14 cellular contexts compared by ENCODE assay signal in genomic region chr13:99370476-99371272, GRCh38.
A peak's percentile ranks its signal among the peaks of the same experiment; 100 is the strongest.
DNase-seq lines count a peak whose midpoint lies in the region; ATAC-seq and TF ChIP-seq lines count a peak whose summit lies in the region.
"Had no signal": no experiment of that assay in that cellular context is flagged by ENCODE, and none has a peak within 500 bp of the region (broad histone marks: within the 10 kb centered on the region; RNA-seq: fewer than 3 reads in every experiment).

No MANE protein-coding gene starts in this region.

- H3K36me3 ChIP-seq in CD8-positive, alpha-beta memory T cell (ENCODE audit: insufficient read depth, low read length), result no peaks in the 10 kb centered on the region

- no peak for TF ChIP-seq CTCF in CD4-positive, alpha-beta T cell (IDR thresholded peaks at IDR 0.05)

- H3K27ac ChIP-seq in CD4-positive, alpha-beta T cell (ENCODE audit: low read depth, low read length), result peak overlapping the region; percentile 67
- H3K27ac ChIP-seq in CD8-positive, alpha-beta memory T cell (ENCODE audit: low read depth, low read length), result no peak overlapping the region
- H3K27ac ChIP-seq: BLaER1 treated with 17β-estradiol and CSF1 and Interleukin-3, amounts not matched to agents 10 nM and 100 nM; sigmoid colon; tibial nerve had no signal

- H3K4me3 ChIP-seq in CD8-positive, alpha-beta memory T cell (ENCODE audit: low read length), result no peak overlapping the region
- H3K4me3 ChIP-seq: BLaER1 treated with 17β-estradiol and CSF1 and Interleukin-3, amounts not matched to agents 10 nM and 100 nM; sigmoid colon; tibial nerve had no signal

- no peaks in the 10 kb centered on the region for H3K9me3 Mint-ChIP-seq in CD4-positive, alpha-beta T cell
- H3K9me3 Mint-ChIP-seq in CD8-positive, alpha-beta memory T cell, result no peaks in the 10 kb centered on the region
- H3K9me3 Mint-ChIP-seq in activated T-cell treated with anti-CD3 and anti-CD28 coated beads, Interleukin-2, amount 50 U/mL, for 4 hours, result no peaks in the 10 kb centered on the region
- H3K9me3 Mint-ChIP-seq in memory B cell, result no peaks in the 10 kb centered on the region

- no peaks in the 10 kb centered on the region for H3K9me3 ChIP-seq in CD4-positive, alpha-beta T cell (ENCODE audit: control insufficient read depth, low read length)
- H3K9me3 ChIP-seq in CD8-positive, alpha-beta memory T cell (ENCODE audit: low read length), result no peaks in the 10 kb centered on the region
- H3K9me3 ChIP-seq: BLaER1 treated with 17β-estradiol and CSF1 and Interleukin-3, amounts not matched to agents 10 nM and 100 nM; sigmoid colon; SK-N-SH; tibial nerve had no signal

- H3K4me3 Mint-ChIP-seq in CD4-positive, alpha-beta T cell, result peak overlapping the region; percentile 44
- H3K4me3 Mint-ChIP-seq in CD8-positive, alpha-beta memory T cell, result peak overlapping the region in 6 of 7 donors; percentile 24 to 68 (median 42)
- peak overlapping the region; percentile 30 for H3K4me3 Mint-ChIP-seq in activated T-cell treated with anti-CD3 and anti-CD28 coated beads, Interleukin-2, amount 50 U/mL, for 4 hours
- H3K4me3 Mint-ChIP-seq in memory B cell, result peak overlapping the region; percentile 21

- no peaks in the 10 kb centered on the region for H3K27me3 Mint-ChIP-seq in CD4-positive, alpha-beta T cell
- H3K27me3 Mint-ChIP-seq in CD8-positive, alpha-beta memory T cell, result peaks cover 0 to 4% of the 10 kb centered on the region in 2 donors
- H3K27me3 Mint-ChIP-seq in activated T-cell treated with anti-CD3 and anti-CD28 coated beads, Interleukin-2, amount 50 U/mL, for 4 hours (ENCODE audit: low read depth), result no peaks in the 10 kb centered on the region
- H3K27me3 Mint-ChIP-seq in memory B cell, result no peaks in the 10 kb centered on the region

- intact Hi-C loops in CD4-positive, alpha-beta T cell (cut with DNase I, micrococcal nuclease), result no loop called here

- no peak for ATAC-seq in CD4-positive, alpha-beta T cell (ENCODE audit: poor library complexity)
- ATAC-seq in activated T-cell treated with anti-CD3 and anti-CD28 coated beads, Interleukin-2, amount 50 U/mL, for 4 hours, result peak; percentile 64 to 67
- no peak for ATAC-seq in memory B cell (ENCODE audit: low read depth)
- no peak for ATAC-seq in GM21515 (IDR thresholded peaks at IDR 0.05; ENCODE audit: unreplicated experiment)

- peaks cover 93% of the 10 kb centered on the region for H3K4me1 ChIP-seq in CD8-positive, alpha-beta memory T cell (ENCODE audit: insufficient read depth, low read length)

- peak in 2 of 10 experiments; percentile 20 to 29 for DNase-seq in CD4-positive, alpha-beta T cell
- no peak for DNase-seq in CD8-positive, alpha-beta memory T cell
- DNase-seq in activated T-cell treated with anti-CD3 and anti-CD28 coated beads, Interleukin-2, amount 50 U/mL, for 4 hours, result no peak
- DNase-seq in memory B cell (ENCODE audit: low spot score in 2 of 2) (no peak), cortex of kidney (lab: John Stamatoyannopoulos, UW) (no peak), NCI-H2196 (lab: John Stamatoyannopoulos, UW; ENCODE audit: unreplicated experiment) (no peak)
- DNase-seq: GOT3, NCI-H1436, NCI-H748 treated with DMSO at 0.1 percent for 48 hours, sigmoid colon, SK-N-SH had no signal

- POLR2A ChIA-PET in CD4-positive, alpha-beta T cell (lab: Charles Lee), result interaction anchor here (0.8 to 10.9 kb wide), 10 partner anchors 9 to 153 kb away, joined by 3 to 153 read pairs (median 4); partner anchors contain the start of gene GPR183
- POLR2A ChIA-PET in CD8-positive, alpha-beta memory T cell (lab: Charles Lee), result interaction anchor here (0.7 to 2.0 kb wide), 6 partner anchors 11 to 65 kb away, joined by 3 to 11 read pairs (median 4); no protein-coding TSS in a partner anchor

- peak overlapping the region; percentile 97 for H3K27ac Mint-ChIP-seq in CD4-positive, alpha-beta T cell
- H3K27ac Mint-ChIP-seq in CD8-positive, alpha-beta memory T cell, result peak overlapping the region; percentile 28 to 99 (median 96)
- H3K27ac Mint-ChIP-seq in memory B cell, result peak overlapping the region; percentile 91

- CTCF ChIA-PET in CD4-positive, alpha-beta T cell (lab: Charles Lee), result interaction anchor here (0.9 to 2.5 kb wide), 8 partner anchors 12 to 71 kb away, joined by 3 to 12 read pairs (median 6); no protein-coding TSS in a partner anchor
- CTCF ChIA-PET in CD8-positive, alpha-beta memory T cell (lab: Charles Lee), result interaction anchor here (0.9 to 4.3 kb wide), 4 partner anchors 10 to 101 kb away, joined by 3 to 24 read pairs (median 6); no protein-coding TSS in a partner anchor

- peaks cover 75% of the 10 kb centered on the region for H3K36me3 Mint-ChIP-seq in CD4-positive, alpha-beta T cell (ENCODE audit: low read depth)
- peaks cover 21 to 62% (median 40%) of the 10 kb centered on the region in 3 donors for H3K36me3 Mint-ChIP-seq in CD8-positive, alpha-beta memory T cell
- peaks cover 41% of the 10 kb centered on the region for H3K36me3 Mint-ChIP-seq in activated T-cell treated with anti-CD3 and anti-CD28 coated beads, Interleukin-2, amount 50 U/mL, for 4 hours (ENCODE audit: insufficient read depth)
- H3K36me3 Mint-ChIP-seq in memory B cell, result peaks cover 38% of the 10 kb centered on the region

- no peaks in the 10 kb centered on the region for H3K27me3 ChIP-seq in CD4-positive, alpha-beta T cell (ENCODE audit: control insufficient read depth, insufficient read depth, low read length)
- H3K27me3 ChIP-seq in CD8-positive, alpha-beta memory T cell (ENCODE audit: insufficient read depth, low read length, poor library complexity, severe bottlenecking), result no peaks in the 10 kb centered on the region
- H3K27me3 ChIP-seq: BLaER1 treated with 17β-estradiol and CSF1 and Interleukin-3, amounts not matched to agents 10 nM and 100 nM; sigmoid colon; tibial nerve had no signal

- peaks cover 96% of the 10 kb centered on the region for H3K4me1 Mint-ChIP-seq in CD4-positive, alpha-beta T cell (ENCODE audit: low read depth)
- H3K4me1 Mint-ChIP-seq in CD8-positive, alpha-beta memory T cell, result peaks cover 80 to 99% (median 96%) of the 10 kb centered on the region in 3 donors
- peaks cover 91% of the 10 kb centered on the region for H3K4me1 Mint-ChIP-seq in activated T-cell treated with anti-CD3 and anti-CD28 coated beads, Interleukin-2, amount 50 U/mL, for 4 hours (ENCODE audit: low read depth)
- H3K4me1 Mint-ChIP-seq in memory B cell, result peaks cover 61% of the 10 kb centered on the region

Comparison
In these comparisons a context has a peak if more than half of its experiments do, and no peak if none do; other contexts are left out.
1. ATAC-seq: peak in activated T-cell treated with anti-CD3 and anti-CD28 coated beads, Interleukin-2, amount 50 U/mL, for 4 hours (2 of 2); none in CD4-positive, alpha-beta T cell (single experiment), memory B cell (single experiment) and GM21515 (single experiment).
2. Peak in every context shown above with its lines, with median percentiles within 50 percentile points of each other: H3K27ac Mint-ChIP-seq and H3K4me3 Mint-ChIP-seq.